Comparison of ENCODE assay signal across 1 cellular context in the genomic region with DNA sequence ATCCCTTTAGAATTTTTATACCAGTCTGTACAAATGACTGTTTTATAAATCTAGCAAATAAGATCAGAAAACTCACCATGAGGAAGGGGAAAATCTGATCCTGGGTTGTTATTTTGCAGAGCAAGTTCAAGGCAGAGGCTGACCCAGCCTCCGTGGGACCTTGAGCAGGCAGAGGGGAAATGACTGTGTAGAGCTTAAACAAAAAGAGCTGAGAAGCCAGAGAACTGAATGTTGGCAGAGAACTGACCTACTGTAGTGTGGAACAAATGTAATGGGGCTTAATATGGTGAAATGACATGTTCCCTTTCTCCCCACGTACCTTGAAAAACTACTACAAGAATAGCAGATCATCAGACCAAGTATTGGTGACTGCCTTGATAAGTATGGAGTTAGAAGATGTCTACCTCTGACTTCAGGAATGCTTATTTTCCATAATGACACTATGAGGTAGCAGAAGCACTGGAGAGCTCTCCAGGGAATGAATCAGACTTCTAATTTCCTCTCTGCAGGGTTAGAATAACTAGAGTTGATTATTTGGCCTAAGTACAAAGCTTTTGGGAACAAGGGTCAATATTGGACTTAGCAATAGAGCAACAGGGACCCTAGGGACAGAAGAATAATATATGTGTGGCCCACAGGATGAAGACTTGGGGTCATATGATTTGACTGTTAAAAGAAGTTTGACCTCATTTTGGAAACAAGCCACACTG.
TF ChIP-seq lines count a peak whose summit lies in the region.

No MANE protein-coding gene starts in this region.

TF ChIP-seq in endothelial cell of umbilical vein, 7 proteins besides CTCF, POLR2A, EP300 and RAD21:
- no peak for TF ChIP-seq MYC (IDR thresholded peaks at IDR 0.05; ENCODE audit: low read depth, low read length)
- TF ChIP-seq POLR2AphosphoS5 (IDR thresholded peaks at IDR 0.05; ENCODE audit: insufficient read depth, low read depth, low read length) = peak; percentile 22
- no peak for TF ChIP-seq EZH2 (IDR thresholded peaks at IDR 0.05; ENCODE audit: borderline replicate concordance, low read depth, low read length, severe bottlenecking)
- peak; percentile 27 for TF ChIP-seq FOS (IDR thresholded peaks at IDR 0.05; ENCODE audit: borderline replicate concordance, insufficient read depth, low read length)
TF ChIP-seq in endothelial cell of umbilical vein: peak in this region for 2.
